ENCODE assay signal across 1 cellular context in the genomic region with DNA sequence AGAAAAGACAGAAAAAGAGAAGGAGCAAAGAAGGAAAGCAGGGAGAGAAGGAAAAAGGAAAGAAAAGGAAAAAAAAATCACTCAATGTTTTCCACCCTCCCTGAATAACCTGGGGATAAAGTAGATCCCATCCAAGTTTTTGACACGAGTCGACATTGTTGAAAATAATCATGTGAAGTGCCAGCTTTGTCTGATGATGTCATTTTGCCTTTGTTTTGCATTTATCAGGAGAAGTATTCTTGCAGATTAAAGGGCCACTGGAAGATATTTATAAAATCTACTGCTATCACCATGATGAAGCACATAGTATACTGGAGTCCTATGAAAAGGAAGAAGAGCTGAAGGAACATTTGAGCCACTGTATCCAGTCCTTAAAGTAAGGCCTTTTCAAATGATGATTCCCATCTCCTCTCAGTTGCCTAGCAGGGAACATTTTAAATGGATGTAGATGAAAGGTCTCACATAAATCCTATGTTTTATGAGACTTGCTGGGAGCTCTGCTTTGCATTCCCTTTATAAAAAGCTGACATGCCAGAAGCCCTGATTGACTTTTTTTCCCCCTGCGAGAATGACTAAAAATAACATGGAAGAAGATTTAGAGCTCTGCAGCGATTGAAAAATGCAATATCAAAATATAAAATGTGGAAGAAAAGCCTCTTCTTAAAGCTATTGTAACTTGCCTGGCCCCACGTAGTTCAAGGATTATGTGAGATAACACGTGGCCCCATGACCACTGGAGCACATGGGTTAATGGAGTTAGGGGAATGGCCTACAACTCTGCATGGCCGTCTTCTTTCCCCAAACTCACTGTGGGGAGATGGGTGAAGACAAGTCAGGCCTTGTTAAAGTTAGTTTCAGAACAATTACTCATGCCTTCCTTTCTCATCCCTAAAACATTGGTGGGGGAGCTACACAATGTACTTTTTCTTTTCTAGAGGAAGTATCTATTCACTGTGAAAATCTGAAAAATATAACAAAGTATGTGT.
TF ChIP-seq lines count a peak whose summit lies in the region.

No MANE protein-coding gene starts in this region.

TF ChIP-seq in neural cell, 6 proteins besides CTCF, POLR2A, EP300 and RAD21:
- TF ChIP-seq REST (IDR thresholded peaks at IDR 0.05; ENCODE audit: borderline replicate concordance) (no peak), POLR2AphosphoS5 (IDR thresholded peaks at IDR 0.05) (no peak), MXI1 (conservative IDR thresholded peaks at IDR 0.05; ENCODE audit: poor library complexity, severe bottlenecking) (no peak), TAF1 (IDR thresholded peaks at IDR 0.05; ENCODE audit: low read depth) (no peak), EZH2 (IDR thresholded peaks at IDR 0.05; ENCODE audit: borderline replicate concordance, insufficient read depth, low read length, poor library complexity, severe bottlenecking) (no peak), SMC3 (conservative IDR thresholded peaks at IDR 0.05; ENCODE audit: poor library complexity) (no peak)
